In the genomic region with DNA sequence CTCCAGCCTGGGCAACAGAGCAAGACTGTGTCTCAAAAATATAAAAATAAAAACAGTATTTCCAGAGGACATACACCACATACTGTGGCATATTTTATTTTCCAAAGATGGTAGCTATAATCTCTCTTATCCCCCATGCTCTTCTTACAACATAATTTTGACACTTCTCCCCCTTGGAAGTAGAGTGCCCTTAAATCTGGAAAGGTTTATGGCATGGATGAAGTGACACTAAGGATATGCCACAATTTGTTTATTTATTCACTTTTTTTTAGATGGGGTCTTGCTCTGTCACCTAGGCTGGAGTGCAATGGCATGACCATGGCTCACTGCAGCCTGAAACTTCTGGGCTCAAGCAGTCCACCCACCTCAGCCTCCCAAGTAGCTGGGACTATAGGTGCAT, we compare ENCODE assay signal across 2 cellular contexts.
TF ChIP-seq lines count a peak whose summit lies in the region.

No MANE protein-coding gene starts in this region.

TF ChIP-seq in HepG2, 621 proteins besides CTCF, POLR2A, EP300 and RAD21:
- no peak for TF ChIP-seq CCDC6 (CRISPR knock-in tag; IDR thresholded peaks at IDR 0.05)
- no peak for TF ChIP-seq AGO1 (IDR thresholded peaks at IDR 0.05; ENCODE audit: low read depth, low read length, poor library complexity, severe bottlenecking)
- no peak for TF ChIP-seq HMG20B (CRISPR knock-in tag; conservative IDR thresholded peaks at IDR 0.05)
- no peak for TF ChIP-seq NFKB2 (CRISPR knock-in tag; IDR thresholded peaks at IDR 0.05; ENCODE audit: borderline replicate concordance)
- no peak for TF ChIP-seq NR3C1 (CRISPR knock-in tag; IDR thresholded peaks at IDR 0.05)
- TF ChIP-seq, protein P1, sequence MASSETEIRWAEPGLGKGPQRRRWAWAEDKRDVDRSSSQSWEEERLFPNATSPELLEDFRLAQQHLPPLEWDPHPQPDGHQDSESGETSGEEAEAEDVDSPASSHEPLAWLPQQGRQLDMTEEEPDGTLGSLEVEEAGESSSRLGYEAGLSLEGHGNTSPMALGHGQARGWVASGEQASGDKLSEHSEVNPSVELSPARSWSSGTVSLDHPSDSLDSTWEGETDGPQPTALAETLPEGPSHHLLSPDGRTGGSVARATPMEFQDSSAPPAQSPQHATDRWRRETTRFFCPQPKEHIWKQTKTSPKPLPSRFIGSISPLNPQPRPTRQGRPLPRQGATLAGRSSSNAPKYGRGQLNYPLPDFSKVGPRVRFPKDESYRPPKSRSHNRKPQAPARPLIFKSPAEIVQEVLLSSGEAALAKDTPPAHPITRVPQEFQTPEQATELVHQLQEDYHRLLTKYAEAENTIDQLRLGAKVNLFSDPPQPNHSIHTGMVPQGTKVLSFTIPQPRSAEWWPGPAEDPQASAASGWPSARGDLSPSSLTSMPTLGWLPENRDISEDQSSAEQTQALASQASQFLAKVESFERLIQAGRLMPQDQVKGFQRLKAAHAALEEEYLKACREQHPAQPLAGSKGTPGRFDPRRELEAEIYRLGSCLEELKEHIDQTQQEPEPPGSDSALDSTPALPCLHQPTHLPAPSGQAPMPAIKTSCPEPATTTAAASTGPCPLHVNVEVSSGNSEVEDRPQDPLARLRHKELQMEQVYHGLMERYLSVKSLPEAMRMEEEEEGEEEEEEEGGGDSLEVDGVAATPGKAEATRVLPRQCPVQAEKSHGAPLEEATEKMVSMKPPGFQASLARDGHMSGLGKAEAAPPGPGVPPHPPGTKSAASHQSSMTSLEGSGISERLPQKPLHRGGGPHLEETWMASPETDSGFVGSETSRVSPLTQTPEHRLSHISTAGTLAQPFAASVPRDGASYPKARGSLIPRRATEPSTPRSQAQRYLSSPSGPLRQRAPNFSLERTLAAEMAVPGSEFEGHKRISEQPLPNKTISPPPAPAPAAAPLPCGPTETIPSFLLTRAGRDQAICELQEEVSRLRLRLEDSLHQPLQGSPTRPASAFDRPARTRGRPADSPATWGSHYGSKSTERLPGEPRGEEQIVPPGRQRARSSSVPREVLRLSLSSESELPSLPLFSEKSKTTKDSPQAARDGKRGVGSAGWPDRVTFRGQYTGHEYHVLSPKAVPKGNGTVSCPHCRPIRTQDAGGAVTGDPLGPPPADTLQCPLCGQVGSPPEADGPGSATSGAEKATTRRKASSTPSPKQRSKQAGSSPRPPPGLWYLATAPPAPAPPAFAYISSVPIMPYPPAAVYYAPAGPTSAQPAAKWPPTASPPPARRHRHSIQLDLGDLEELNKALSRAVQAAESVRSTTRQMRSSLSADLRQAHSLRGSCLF (CRISPR knock-in tag; IDR thresholded peaks at IDR 0.05; ENCODE audit: borderline replicate concordance) = no peak
- peak; percentile 64 for TF ChIP-seq AGO2 (optimal IDR thresholded peaks at IDR 0.05; ENCODE audit: low read depth, low read length)
- TF ChIP-seq ZNF775 (CRISPR knock-in tag; IDR thresholded peaks at IDR 0.05; ENCODE audit: borderline replicate concordance) = no peak
- TF ChIP-seq, protein P2, sequence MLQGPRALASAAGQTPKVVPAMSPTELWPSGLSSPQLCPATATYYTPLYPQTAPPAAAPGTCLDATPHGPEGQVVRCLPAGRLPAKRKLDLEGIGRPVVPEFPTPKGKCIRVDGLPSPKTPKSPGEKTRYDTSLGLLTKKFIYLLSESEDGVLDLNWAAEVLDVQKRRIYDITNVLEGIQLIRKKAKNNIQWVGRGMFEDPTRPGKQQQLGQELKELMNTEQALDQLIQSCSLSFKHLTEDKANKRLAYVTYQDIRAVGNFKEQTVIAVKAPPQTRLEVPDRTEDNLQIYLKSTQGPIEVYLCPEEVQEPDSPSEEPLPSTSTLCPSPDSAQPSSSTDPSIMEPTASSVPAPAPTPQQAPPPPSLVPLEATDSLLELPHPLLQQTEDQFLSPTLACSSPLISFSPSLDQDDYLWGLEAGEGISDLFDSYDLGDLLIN (CRISPR knock-in tag; IDR thresholded peaks at IDR 0.05; ENCODE audit: borderline replicate concordance) = no peak
- no peak for TF ChIP-seq CREB1 (IDR thresholded peaks at IDR 0.05)
- TF ChIP-seq CREB1 (CRISPR knock-in tag; IDR thresholded peaks at IDR 0.05) = no peak
- TF ChIP-seq KDM5B (CRISPR knock-in tag; IDR thresholded peaks at IDR 0.05; ENCODE audit: borderline replicate concordance) = no peak
- no peak for TF ChIP-seq ZNF660 (CRISPR knock-in tag; IDR thresholded peaks at IDR 0.05; ENCODE audit: borderline replicate concordance, low read depth)
- TF ChIP-seq POLR2G (IDR thresholded peaks at IDR 0.05; ENCODE audit: low read depth, low read length) = peak; percentile 29
- TF ChIP-seq, protein P3, sequence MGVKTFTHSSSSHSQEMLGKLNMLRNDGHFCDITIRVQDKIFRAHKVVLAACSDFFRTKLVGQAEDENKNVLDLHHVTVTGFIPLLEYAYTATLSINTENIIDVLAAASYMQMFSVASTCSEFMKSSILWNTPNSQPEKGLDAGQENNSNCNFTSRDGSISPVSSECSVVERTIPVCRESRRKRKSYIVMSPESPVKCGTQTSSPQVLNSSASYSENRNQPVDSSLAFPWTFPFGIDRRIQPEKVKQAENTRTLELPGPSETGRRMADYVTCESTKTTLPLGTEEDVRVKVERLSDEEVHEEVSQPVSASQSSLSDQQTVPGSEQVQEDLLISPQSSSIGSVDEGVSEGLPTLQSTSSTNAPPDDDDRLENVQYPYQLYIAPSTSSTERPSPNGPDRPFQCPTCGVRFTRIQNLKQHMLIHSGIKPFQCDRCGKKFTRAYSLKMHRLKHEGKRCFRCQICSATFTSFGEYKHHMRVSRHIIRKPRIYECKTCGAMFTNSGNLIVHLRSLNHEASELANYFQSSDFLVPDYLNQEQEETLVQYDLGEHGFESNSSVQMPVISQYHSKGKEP (CRISPR knock-in tag; IDR thresholded peaks at IDR 0.05) = no peak
- TF ChIP-seq SNRNP70 (IDR thresholded peaks at IDR 0.05; ENCODE audit: low read depth, low read length) = no peak
- TF ChIP-seq HNRNPLL (IDR thresholded peaks at IDR 0.05; ENCODE audit: low read depth, low read length, poor library complexity, severe bottlenecking) = no peak
- no peak for TF ChIP-seq ZNF75D (CRISPR knock-in tag; IDR thresholded peaks at IDR 0.05; ENCODE audit: borderline replicate concordance)
- TF ChIP-seq ZKSCAN5 (CRISPR knock-in tag; IDR thresholded peaks at IDR 0.05) = no peak

TF ChIP-seq in K562, 482 proteins besides CTCF, POLR2A, EP300 and RAD21:
- TF ChIP-seq SP1 (CRISPR knock-in tag; IDR thresholded peaks at IDR 0.05) (0 out of 2 replicates have a peak, but pooled peaks have one; percentile 43), HDAC6 (IDR thresholded peaks at IDR 0.05; ENCODE audit: low read depth, low read length) (no peak), NR4A1 (CRISPR knock-in tag; IDR thresholded peaks at IDR 0.05) (no peak), NR4A1 (tag; IDR thresholded peaks at IDR 0.05) (no peak), POLR2G (IDR thresholded peaks at IDR 0.05; ENCODE audit: low read depth, low read length) (peak; percentile 54), ZNF561 (CRISPR knock-in tag; conservative IDR thresholded peaks at IDR 0.05) (no peak), NONO (IDR thresholded peaks at IDR 0.05; ENCODE audit: low read depth in 2 of 2, low read length in 1 of 2) (no peak), BHLHE40 (IDR thresholded peaks at IDR 0.05; ENCODE audit: low read length) (no peak)
- TF ChIP-seq, protein P4, sequence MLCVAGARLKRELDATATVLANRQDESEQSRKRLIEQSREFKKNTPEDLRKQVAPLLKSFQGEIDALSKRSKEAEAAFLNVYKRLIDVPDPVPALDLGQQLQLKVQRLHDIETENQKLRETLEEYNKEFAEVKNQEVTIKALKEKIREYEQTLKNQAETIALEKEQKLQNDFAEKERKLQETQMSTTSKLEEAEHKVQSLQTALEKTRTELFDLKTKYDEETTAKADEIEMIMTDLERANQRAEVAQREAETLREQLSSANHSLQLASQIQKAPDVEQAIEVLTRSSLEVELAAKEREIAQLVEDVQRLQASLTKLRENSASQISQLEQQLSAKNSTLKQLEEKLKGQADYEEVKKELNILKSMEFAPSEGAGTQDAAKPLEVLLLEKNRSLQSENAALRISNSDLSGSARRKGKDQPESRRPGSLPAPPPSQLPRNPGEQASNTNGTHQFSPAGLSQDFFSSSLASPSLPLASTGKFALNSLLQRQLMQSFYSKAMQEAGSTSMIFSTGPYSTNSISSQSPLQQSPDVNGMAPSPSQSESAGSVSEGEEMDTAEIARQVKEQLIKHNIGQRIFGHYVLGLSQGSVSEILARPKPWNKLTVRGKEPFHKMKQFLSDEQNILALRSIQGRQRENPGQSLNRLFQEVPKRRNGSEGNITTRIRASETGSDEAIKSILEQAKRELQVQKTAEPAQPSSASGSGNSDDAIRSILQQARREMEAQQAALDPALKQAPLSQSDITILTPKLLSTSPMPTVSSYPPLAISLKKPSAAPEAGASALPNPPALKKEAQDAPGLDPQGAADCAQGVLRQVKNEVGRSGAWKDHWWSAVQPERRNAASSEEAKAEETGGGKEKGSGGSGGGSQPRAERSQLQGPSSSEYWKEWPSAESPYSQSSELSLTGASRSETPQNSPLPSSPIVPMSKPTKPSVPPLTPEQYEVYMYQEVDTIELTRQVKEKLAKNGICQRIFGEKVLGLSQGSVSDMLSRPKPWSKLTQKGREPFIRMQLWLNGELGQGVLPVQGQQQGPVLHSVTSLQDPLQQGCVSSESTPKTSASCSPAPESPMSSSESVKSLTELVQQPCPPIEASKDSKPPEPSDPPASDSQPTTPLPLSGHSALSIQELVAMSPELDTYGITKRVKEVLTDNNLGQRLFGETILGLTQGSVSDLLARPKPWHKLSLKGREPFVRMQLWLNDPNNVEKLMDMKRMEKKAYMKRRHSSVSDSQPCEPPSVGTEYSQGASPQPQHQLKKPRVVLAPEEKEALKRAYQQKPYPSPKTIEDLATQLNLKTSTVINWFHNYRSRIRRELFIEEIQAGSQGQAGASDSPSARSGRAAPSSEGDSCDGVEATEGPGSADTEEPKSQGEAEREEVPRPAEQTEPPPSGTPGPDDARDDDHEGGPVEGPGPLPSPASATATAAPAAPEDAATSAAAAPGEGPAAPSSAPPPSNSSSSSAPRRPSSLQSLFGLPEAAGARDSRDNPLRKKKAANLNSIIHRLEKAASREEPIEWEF (CRISPR knock-in tag; IDR thresholded peaks at IDR 0.05) = no peak
